1 cellular context compared by ENCODE assay signal in the genomic region with DNA sequence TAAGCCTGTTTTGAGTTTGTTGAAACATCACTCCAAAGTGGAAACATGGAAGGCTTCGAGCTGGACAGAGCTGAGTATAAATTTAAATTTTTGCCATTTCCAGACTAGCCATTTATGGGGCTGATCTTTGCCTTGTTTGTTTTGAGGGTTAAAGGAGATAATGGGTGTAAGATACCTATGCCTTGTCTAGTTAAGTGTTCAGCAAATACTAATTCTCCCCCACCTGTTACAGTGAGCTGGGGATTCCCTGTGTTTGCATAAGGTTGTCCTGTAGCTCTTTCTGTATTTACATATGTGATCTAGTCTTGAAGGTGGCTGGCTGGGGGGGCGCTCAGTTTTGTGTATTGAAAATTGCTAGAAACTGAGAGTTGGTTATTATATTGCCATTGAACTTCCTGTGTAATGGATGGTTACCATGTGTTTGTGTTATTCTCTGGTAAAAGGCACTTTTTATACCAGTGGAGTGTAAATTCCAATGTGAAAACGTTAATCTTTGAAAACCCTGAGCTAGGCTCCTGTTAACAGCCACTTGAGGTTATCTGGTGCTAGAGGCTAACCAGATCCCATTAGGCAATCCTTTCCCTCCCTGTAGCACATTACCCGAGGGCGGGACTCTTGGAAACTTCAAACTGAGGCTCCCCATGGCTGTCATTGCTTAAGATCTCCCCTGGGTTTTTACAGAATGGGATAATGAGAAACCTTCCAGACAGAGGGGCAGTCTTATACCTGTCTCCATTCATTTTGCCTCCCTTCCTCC.
TF ChIP-seq lines count a peak whose summit lies in the region.

No MANE protein-coding gene starts in this region.

TF ChIP-seq in HepG2, 621 proteins besides CTCF, POLR2A, EP300 and RAD21 (continued from another document and continues in another):
- TF ChIP-seq HOXA9 (CRISPR knock-in tag; IDR thresholded peaks at IDR 0.05; ENCODE audit: borderline replicate concordance): no peak
- no peak for TF ChIP-seq ETV5 (CRISPR knock-in tag; IDR thresholded peaks at IDR 0.05; ENCODE audit: borderline replicate concordance)
- TF ChIP-seq ZNF564 (CRISPR knock-in tag; IDR thresholded peaks at IDR 0.05): no peak
- TF ChIP-seq ATF1 (CRISPR knock-in tag; IDR thresholded peaks at IDR 0.05): no peak
- no peak for TF ChIP-seq ZNF317 (CRISPR knock-in tag; IDR thresholded peaks at IDR 0.05)
- TF ChIP-seq ZNF501 (CRISPR knock-in tag; IDR thresholded peaks at IDR 0.05): no peak
- TF ChIP-seq MLX (CRISPR knock-in tag; IDR thresholded peaks at IDR 0.05): 0 out of 2 replicates have a peak, but pooled peaks have one; percentile 48
- TF ChIP-seq ZNF460 (CRISPR knock-in tag; IDR thresholded peaks at IDR 0.05; ENCODE audit: borderline replicate concordance): no peak
- TF ChIP-seq, protein P1, sequence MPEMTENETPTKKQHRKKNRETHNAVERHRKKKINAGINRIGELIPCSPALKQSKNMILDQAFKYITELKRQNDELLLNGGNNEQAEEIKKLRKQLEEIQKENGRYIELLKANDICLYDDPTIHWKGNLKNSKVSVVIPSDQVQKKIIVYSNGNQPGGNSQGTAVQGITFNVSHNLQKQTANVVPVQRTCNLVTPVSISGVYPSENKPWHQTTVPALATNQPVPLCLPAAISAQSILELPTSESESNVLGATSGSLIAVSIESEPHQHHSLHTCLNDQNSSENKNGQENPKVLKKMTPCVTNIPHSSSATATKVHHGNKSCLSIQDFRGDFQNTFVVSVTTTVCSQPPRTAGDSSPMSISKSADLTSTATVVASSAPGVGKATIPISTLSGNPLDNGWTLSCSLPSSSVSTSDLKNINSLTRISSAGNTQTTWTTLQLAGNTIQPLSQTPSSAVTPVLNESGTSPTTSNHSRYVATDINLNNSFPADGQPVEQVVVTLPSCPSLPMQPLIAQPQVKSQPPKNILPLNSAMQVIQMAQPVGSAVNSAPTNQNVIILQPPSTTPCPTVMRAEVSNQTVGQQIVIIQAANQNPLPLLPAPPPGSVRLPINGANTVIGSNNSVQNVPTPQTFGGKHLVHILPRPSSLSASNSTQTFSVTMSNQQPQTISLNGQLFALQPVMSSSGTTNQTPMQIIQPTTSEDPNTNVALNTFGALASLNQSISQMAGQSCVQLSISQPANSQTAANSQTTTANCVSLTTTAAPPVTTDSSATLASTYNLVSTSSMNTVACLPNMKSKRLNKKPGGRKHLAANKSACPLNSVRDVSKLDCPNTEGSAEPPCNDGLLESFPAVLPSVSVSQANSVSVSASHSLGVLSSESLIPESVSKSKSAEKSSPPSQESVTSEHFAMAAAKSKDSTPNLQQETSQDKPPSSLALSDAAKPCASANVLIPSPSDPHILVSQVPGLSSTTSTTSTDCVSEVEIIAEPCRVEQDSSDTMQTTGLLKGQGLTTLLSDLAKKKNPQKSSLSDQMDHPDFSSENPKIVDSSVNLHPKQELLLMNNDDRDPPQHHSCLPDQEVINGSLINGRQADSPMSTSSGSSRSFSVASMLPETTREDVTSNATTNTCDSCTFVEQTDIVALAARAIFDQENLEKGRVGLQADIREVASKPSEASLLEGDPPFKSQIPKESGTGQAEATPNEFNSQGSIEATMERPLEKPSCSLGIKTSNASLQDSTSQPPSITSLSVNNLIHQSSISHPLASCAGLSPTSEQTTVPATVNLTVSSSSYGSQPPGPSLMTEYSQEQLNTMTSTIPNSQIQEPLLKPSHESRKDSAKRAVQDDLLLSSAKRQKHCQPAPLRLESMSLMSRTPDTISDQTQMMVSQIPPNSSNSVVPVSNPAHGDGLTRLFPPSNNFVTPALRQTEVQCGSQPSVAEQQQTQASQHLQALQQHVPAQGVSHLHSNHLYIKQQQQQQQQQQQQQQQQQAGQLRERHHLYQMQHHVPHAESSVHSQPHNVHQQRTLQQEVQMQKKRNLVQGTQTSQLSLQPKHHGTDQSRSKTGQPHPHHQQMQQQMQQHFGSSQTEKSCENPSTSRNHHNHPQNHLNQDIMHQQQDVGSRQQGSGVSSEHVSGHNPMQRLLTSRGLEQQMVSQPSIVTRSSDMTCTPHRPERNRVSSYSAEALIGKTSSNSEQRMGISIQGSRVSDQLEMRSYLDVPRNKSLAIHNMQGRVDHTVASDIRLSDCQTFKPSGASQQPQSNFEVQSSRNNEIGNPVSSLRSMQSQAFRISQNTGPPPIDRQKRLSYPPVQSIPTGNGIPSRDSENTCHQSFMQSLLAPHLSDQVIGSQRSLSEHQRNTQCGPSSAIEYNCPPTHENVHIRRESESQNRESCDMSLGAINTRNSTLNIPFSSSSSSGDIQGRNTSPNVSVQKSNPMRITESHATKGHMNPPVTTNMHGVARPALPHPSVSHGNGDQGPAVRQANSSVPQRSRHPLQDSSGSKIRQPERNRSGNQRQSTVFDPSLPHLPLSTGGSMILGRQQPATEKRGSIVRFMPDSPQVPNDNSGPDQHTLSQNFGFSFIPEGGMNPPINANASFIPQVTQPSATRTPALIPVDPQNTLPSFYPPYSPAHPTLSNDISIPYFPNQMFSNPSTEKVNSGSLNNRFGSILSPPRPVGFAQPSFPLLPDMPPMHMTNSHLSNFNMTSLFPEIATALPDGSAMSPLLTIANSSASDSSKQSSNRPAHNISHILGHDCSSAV (CRISPR knock-in tag; IDR thresholded peaks at IDR 0.05; ENCODE audit: borderline replicate concordance): no peak
- no peak for TF ChIP-seq ZNF577 (CRISPR knock-in tag; IDR thresholded peaks at IDR 0.05; ENCODE audit: borderline replicate concordance, low read depth)
- TF ChIP-seq ZNF101 (CRISPR knock-in tag; IDR thresholded peaks at IDR 0.05; ENCODE audit: borderline replicate concordance, low read depth): no peak
- no peak for TF ChIP-seq ZNF724P (CRISPR knock-in tag; IDR thresholded peaks at IDR 0.05; ENCODE audit: borderline replicate concordance)
- no peak for TF ChIP-seq ZNF549 (CRISPR knock-in tag; IDR thresholded peaks at IDR 0.05)
- no peak for TF ChIP-seq RORA (CRISPR knock-in tag; IDR thresholded peaks at IDR 0.05)
- TF ChIP-seq, protein P2, sequence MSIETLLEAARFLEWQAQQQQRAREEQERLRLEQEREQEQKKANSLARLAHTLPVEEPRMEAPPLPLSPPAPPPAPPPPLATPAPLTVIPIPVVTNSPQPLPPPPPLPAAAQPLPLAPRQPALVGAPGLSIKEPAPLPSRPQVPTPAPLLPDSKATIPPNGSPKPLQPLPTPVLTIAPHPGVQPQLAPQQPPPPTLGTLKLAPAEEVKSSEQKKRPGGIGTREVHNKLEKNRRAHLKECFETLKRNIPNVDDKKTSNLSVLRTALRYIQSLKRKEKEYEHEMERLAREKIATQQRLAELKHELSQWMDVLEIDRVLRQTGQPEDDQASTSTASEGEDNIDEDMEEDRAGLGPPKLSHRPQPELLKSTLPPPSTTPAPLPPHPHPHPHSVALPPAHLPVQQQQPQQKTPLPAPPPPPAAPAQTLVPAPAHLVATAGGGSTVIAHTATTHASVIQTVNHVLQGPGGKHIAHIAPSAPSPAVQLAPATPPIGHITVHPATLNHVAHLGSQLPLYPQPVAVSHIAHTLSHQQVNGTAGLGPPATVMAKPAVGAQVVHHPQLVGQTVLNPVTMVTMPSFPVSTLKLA (IDR thresholded peaks at IDR 0.05): no peak
- no peak for TF ChIP-seq ZFP36 (IDR thresholded peaks at IDR 0.05; ENCODE audit: borderline replicate concordance, low read depth, low read length, partially characterized antibody)
- TF ChIP-seq PRPF4 (IDR thresholded peaks at IDR 0.05; ENCODE audit: low read depth, low read length, poor library complexity, severe bottlenecking): no peak
- TF ChIP-seq NFE2L2 (IDR thresholded peaks at IDR 0.05; ENCODE audit: low read length): no peak
- TF ChIP-seq ZNF431 (CRISPR knock-in tag; IDR thresholded peaks at IDR 0.05; ENCODE audit: borderline replicate concordance, low read depth): no peak
- TF ChIP-seq ZNF850 (CRISPR knock-in tag; conservative IDR thresholded peaks at IDR 0.05): no peak
- TF ChIP-seq RXRB (CRISPR knock-in tag; IDR thresholded peaks at IDR 0.05; ENCODE audit: borderline replicate concordance): peak; percentile 59; the same call in 1 of the 2 replicates
- TF ChIP-seq SNAI1 (CRISPR knock-in tag; IDR thresholded peaks at IDR 0.05; ENCODE audit: borderline replicate concordance): no peak
- TF ChIP-seq PHF5A (CRISPR knock-in tag; IDR thresholded peaks at IDR 0.05; ENCODE audit: low read depth, unreplicated experiment): no peak
- no peak for TF ChIP-seq ZKSCAN5 (CRISPR knock-in tag; IDR thresholded peaks at IDR 0.05)
- no peak for TF ChIP-seq ZNF644 (CRISPR knock-in tag; IDR thresholded peaks at IDR 0.05; ENCODE audit: low read depth)
- TF ChIP-seq NR2F6 (IDR thresholded peaks at IDR 0.05): peak; percentile 60
- peak; percentile 53 for TF ChIP-seq NR2F6 (CRISPR knock-in tag; IDR thresholded peaks at IDR 0.05)
- no peak for TF ChIP-seq KDM5A (IDR thresholded peaks at IDR 0.05; ENCODE audit: borderline replicate concordance, low read length)
- TF ChIP-seq, protein P3, sequence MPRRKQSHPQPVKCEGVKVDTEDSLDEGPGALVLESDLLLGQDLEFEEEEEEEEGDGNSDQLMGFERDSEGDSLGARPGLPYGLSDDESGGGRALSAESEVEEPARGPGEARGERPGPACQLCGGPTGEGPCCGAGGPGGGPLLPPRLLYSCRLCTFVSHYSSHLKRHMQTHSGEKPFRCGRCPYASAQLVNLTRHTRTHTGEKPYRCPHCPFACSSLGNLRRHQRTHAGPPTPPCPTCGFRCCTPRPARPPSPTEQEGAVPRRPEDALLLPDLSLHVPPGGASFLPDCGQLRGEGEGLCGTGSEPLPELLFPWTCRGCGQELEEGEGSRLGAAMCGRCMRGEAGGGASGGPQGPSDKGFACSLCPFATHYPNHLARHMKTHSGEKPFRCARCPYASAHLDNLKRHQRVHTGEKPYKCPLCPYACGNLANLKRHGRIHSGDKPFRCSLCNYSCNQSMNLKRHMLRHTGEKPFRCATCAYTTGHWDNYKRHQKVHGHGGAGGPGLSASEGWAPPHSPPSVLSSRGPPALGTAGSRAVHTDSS (CRISPR knock-in tag; conservative IDR thresholded peaks at IDR 0.05): no peak
- TF ChIP-seq ZNF710 (CRISPR knock-in tag; IDR thresholded peaks at IDR 0.05; ENCODE audit: borderline replicate concordance): peak; percentile 58; the same call in 1 of the 2 replicates
- TF ChIP-seq CREB1 (IDR thresholded peaks at IDR 0.05): no peak
- TF ChIP-seq CREB1 (CRISPR knock-in tag; IDR thresholded peaks at IDR 0.05): peak; percentile 70
- TF ChIP-seq, protein P4, sequence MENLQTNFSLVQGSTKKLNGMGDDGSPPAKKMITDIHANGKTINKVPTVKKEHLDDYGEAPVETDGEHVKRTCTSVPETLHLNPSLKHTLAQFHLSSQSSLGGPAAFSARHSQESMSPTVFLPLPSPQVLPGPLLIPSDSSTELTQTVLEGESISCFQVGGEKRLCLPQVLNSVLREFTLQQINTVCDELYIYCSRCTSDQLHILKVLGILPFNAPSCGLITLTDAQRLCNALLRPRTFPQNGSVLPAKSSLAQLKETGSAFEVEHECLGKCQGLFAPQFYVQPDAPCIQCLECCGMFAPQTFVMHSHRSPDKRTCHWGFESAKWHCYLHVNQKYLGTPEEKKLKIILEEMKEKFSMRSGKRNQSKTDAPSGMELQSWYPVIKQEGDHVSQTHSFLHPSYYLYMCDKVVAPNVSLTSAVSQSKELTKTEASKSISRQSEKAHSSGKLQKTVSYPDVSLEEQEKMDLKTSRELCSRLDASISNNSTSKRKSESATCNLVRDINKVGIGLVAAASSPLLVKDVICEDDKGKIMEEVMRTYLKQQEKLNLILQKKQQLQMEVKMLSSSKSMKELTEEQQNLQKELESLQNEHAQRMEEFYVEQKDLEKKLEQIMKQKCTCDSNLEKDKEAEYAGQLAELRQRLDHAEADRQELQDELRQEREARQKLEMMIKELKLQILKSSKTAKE (CRISPR knock-in tag; IDR thresholded peaks at IDR 0.05; ENCODE audit: borderline replicate concordance): peak; percentile 91
- no peak for TF ChIP-seq CENPX (CRISPR knock-in tag; IDR thresholded peaks at IDR 0.05)
- TF ChIP-seq TBX3 (IDR thresholded peaks at IDR 0.05; ENCODE audit: borderline replicate concordance): peak; percentile 62; the same call in 1 of the 2 replicates
- peak; percentile 61; the same call in 1 of the 2 replicates for TF ChIP-seq ZNF557 (CRISPR knock-in tag; IDR thresholded peaks at IDR 0.05)
- no peak for TF ChIP-seq ZNF510 (CRISPR knock-in tag; IDR thresholded peaks at IDR 0.05; ENCODE audit: low read depth)
- TF ChIP-seq, protein P5, sequence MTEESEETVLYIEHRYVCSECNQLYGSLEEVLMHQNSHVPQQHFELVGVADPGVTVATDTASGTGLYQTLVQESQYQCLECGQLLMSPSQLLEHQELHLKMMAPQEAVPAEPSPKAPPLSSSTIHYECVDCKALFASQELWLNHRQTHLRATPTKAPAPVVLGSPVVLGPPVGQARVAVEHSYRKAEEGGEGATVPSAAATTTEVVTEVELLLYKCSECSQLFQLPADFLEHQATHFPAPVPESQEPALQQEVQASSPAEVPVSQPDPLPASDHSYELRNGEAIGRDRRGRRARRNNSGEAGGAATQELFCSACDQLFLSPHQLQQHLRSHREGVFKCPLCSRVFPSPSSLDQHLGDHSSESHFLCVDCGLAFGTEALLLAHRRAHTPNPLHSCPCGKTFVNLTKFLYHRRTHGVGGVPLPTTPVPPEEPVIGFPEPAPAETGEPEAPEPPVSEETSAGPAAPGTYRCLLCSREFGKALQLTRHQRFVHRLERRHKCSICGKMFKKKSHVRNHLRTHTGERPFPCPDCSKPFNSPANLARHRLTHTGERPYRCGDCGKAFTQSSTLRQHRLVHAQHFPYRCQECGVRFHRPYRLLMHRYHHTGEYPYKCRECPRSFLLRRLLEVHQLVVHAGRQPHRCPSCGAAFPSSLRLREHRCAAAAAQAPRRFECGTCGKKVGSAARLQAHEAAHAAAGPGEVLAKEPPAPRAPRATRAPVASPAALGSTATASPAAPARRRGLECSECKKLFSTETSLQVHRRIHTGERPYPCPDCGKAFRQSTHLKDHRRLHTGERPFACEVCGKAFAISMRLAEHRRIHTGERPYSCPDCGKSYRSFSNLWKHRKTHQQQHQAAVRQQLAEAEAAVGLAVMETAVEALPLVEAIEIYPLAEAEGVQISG (CRISPR knock-in tag; IDR thresholded peaks at IDR 0.05): no peak
